Comparison of ENCODE assay signal across 2 cellular contexts in the genomic region with DNA sequence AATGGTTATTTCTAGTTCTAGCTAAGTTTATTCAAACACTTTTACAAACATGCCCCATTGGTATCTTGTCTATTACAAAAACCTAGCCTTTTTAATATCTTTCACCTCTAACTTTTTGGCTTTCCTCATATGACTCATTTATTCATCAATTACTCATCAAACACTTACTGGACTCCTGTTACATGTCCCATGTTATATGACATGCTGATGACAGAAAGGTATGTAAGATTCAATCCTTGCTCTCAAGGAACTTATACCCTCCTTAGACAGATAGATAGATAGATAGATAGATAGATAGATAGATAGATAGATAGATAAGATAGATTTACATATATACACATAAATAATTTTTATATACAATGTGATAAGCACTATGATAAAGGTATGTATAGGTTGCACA.
TF ChIP-seq lines count a peak whose summit lies in the region.

No MANE protein-coding gene starts in this region.

TF ChIP-seq in SK-N-SH, 30 proteins besides CTCF, POLR2A, EP300 and RAD21 (continued from another document):
- TF ChIP-seq MAX (IDR thresholded peaks at IDR 0.05; ENCODE audit: low read depth) = no peak

TF ChIP-seq in SK-N-SH treated with all-trans-retinoic acid at 6 μM for 48 hours, 23 proteins besides CTCF, POLR2A, EP300 and RAD21 (continued from another document):
- TF ChIP-seq, protein P1, sequence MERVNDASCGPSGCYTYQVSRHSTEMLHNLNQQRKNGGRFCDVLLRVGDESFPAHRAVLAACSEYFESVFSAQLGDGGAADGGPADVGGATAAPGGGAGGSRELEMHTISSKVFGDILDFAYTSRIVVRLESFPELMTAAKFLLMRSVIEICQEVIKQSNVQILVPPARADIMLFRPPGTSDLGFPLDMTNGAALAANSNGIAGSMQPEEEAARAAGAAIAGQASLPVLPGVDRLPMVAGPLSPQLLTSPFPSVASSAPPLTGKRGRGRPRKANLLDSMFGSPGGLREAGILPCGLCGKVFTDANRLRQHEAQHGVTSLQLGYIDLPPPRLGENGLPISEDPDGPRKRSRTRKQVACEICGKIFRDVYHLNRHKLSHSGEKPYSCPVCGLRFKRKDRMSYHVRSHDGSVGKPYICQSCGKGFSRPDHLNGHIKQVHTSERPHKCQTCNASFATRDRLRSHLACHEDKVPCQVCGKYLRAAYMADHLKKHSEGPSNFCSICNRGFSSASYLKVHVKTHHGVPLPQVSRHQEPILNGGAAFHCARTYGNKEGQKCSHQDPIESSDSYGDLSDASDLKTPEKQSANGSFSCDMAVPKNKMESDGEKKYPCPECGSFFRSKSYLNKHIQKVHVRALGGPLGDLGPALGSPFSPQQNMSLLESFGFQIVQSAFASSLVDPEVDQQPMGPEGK (CRISPR knock-in tag; IDR thresholded peaks at IDR 0.05; ENCODE audit: borderline replicate concordance) = no peak
- TF ChIP-seq PPARA (CRISPR knock-in tag; IDR thresholded peaks at IDR 0.05; ENCODE audit: borderline replicate concordance) (no peak), CSDC2 (CRISPR knock-in tag; IDR thresholded peaks at IDR 0.05) (no peak), OSR1 (CRISPR knock-in tag; IDR thresholded peaks at IDR 0.05) (no peak)
